8 cellular contexts compared by ENCODE assay signal in the genomic region with DNA sequence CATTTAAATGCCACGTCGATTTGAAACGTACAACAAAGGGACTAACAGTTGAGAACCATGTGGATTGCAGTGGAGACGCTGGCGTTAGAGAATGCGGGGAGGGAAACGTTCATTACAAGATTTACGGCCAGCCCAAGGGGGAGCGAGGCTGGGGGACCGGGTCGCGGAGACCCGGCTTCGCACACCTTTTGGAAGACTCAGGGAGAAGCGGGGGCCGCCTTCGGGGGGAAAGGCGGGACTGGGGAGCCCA. TPM values are rescaled to one million over a fixed set of nuclear protein-coding genes. Genes with fewer than 3 reads are reported as not detected.
A peak's percentile ranks its signal among the peaks of the same experiment; 100 is the strongest.
DNase-seq lines count a peak whose midpoint lies in the region; ATAC-seq and TF ChIP-seq lines count a peak whose summit lies in the region.

No MANE protein-coding gene starts in this region.

- no peaks in the 10 kb centered on the region for H3K27me3 ChIP-seq in mucosa of rectum (ENCODE audit: control insufficient read depth in 2 of 2, insufficient read depth in 2 of 2, low read length in 2 of 2)

- H3K4me1 Mint-ChIP-seq in MCF 10A (ENCODE audit: insufficient read depth, unreplicated experiment) (peaks cover 12% of the 10 kb centered on the region), progenitor cell of endocrine pancreas (ENCODE audit: low read depth) (no peaks in the 10 kb centered on the region)

- CTCF ChIA-PET in MCF 10A (lab: Yijun Ruan, JAX) = no interaction called here

- H3K36me3 ChIP-seq in mucosa of rectum (ENCODE audit: control insufficient read depth in 2 of 2, insufficient read depth in 2 of 2, low read length in 2 of 2) = no peaks in the 10 kb centered on the region

- POLR2A ChIA-PET in MCF 10A (lab: Yijun Ruan, JAX) = interaction anchor here (0.6 to 1.7 kb wide), 9 partner anchors 8 to 1100 kb away, joined by 3 to 6 read pairs (median 3); a partner anchor contains a TSS

- peak overlapping the region; percentile 79 for H3K27ac Mint-ChIP-seq in MCF 10A (ENCODE audit: low read depth, unreplicated experiment)
- H3K27ac Mint-ChIP-seq in progenitor cell of endocrine pancreas = no peak overlapping the region

- H3K9me3 ChIP-seq in mucosa of rectum (ENCODE audit: control insufficient read depth in 2 of 2, low read length in 2 of 2) = no peaks in the 10 kb centered on the region

- H3K9ac ChIP-seq in mucosa of rectum (ENCODE audit: low read depth in 1 of 2, low read length in 2 of 2) = peak overlapping the region; percentile 100

- peak overlapping the region; percentile 67 for H3K4me3 Mint-ChIP-seq in MCF 10A (ENCODE audit: unreplicated experiment)
- no peak overlapping the region for H3K4me3 Mint-ChIP-seq in progenitor cell of endocrine pancreas (ENCODE audit: low read depth)

- peak overlapping the region; percentile 100 for H3K27ac ChIP-seq in mucosa of rectum (ENCODE audit: low read depth in 2 of 2, low read length in 2 of 2)

- no peak for ATAC-seq in GM19467 (IDR thresholded peaks at IDR 0.05; ENCODE audit: unreplicated experiment)

- DNase-seq in GM12864 (ENCODE audit: low read depth) (no peak), MCF 10A (ENCODE audit: unreplicated experiment) (no peak), SIG-M5 (lab: John Stamatoyannopoulos, UW) (no peak), cortex of kidney (lab: John Stamatoyannopoulos, UW) (no peak), progenitor cell of endocrine pancreas (ENCODE audit: low spot score, unreplicated experiment) (no peak)
- no peak for DNase-seq in Jurkat, Clone E6-1 (ENCODE audit: low read depth, low spot score)

- H3K27me3 Mint-ChIP-seq in MCF 10A (ENCODE audit: insufficient read depth, unreplicated experiment) (no peaks in the 10 kb centered on the region), progenitor cell of endocrine pancreas (no peaks in the 10 kb centered on the region)

- peaks cover 4 to 8% of the 10 kb centered on the region in 2 donors for H3K4me1 ChIP-seq in mucosa of rectum (ENCODE audit: control insufficient read depth in 2 of 2, insufficient read depth in 2 of 2, low read length in 2 of 2)

- no peak for TF ChIP-seq CTCF in GM12864 (IDR thresholded peaks at IDR 0.05; ENCODE audit: low read depth, low read length, missing control alignments)
- TF ChIP-seq CTCF in MCF 10A (IDR thresholded peaks at IDR 0.05; ENCODE audit: unreplicated experiment) = no peak
- TF ChIP-seq CTCF in progenitor cell of endocrine pancreas (IDR thresholded peaks at IDR 0.05; ENCODE audit: unreplicated experiment) = no peak

- H3K9me3 Mint-ChIP-seq in MCF 10A (ENCODE audit: unreplicated experiment) (no peaks in the 10 kb centered on the region), progenitor cell of endocrine pancreas (ENCODE audit: low read depth) (peaks cover 25% of the 10 kb centered on the region)

- no peaks in the 10 kb centered on the region for H3K36me3 Mint-ChIP-seq in MCF 10A (ENCODE audit: insufficient read depth, unreplicated experiment)
- peaks cover 1% of the 10 kb centered on the region for H3K36me3 Mint-ChIP-seq in progenitor cell of endocrine pancreas (ENCODE audit: insufficient read depth)

- BruUV-seq in MCF 10A (replicated peaks; lab: Mats Ljungman, UMichigan) = no TSS peak

- intact Hi-C loops in MCF 10A (cut with micrococcal nuclease) = loop anchor here (2.0 kb wide), 1 partner anchor 729 kb away; a partner anchor contains a TSS

- H3K4me3 ChIP-seq in GM12864 (ENCODE audit: low read depth, low read length) (peak overlapping the region; percentile 91), mucosa of rectum (ENCODE audit: low read length in 2 of 2) (peak overlapping the region; percentile 90)
- H3K4me3 ChIP-seq in Jurkat, Clone E6-1 (ENCODE audit: low read length) = peak overlapping the region; percentile 83

RNA-seq across cellular contexts. Expression of a gene that starts 20.8 kb away (rescaled TPM):
- not detected for polyA plus RNA-seq in Jurkat, Clone E6-1 (2012; ENCODE audit: insufficient read depth, insufficient read length)
- total RNA-seq in MCF 10A (2022) (not detected in 2 replicates), progenitor cell of endocrine pancreas (0.11 TPM in 1 of 2 replicates, not detected in the other)

RNA-seq across cellular contexts. Expression of a gene that starts 48.8 kb away (rescaled TPM):
- polyA plus RNA-seq in Jurkat, Clone E6-1 (2012; ENCODE audit: insufficient read depth, insufficient read length) = not detected
- total RNA-seq in MCF 10A (2022) = not detected in 2 replicates
- total RNA-seq in progenitor cell of endocrine pancreas = not detected in 2 replicates
